In genomic region chr13:75489502-75490263, GRCh38 we compare ENCODE assay signal across 9 cellular contexts. TPM values are rescaled to one million over a fixed set of nuclear protein-coding genes. Genes with fewer than 3 reads are reported as not detected.
DNase-seq lines count a peak whose midpoint lies in the region; ATAC-seq lines count a peak whose summit lies in the region.
"Had no signal": no experiment of that assay in that cellular context is flagged by ENCODE, and none has a peak within 500 bp of the region (broad histone marks: within the 10 kb centered on the region; RNA-seq: fewer than 3 reads in every experiment).

No MANE protein-coding gene starts in this region.

- peak overlapping the region; percentile 33 to 88 (median 72) for H3K4me2 ChIP-seq in BLaER1 treated with 17β-estradiol and CSF1 and Interleukin-3, amounts not matched to agents 10 nM and 100 nM
- H3K4me2 ChIP-seq in neuronal stem cell (ENCODE audit: insufficient read depth, low read length, poor library complexity, severe bottlenecking) = no peak overlapping the region

- DNase-seq in adipocyte (ENCODE audit: low read depth) = peak; percentile 90
- peak; percentile 95 for DNase-seq in renal cortical epithelial cell (ENCODE audit: low read depth)
- DNase-seq in neuronal stem cell (ENCODE audit: low spot score) = no peak
- no peak for DNase-seq in COLO829 (ENCODE audit: low spot score)
- DNase-seq in NCI-H2196 (lab: John Stamatoyannopoulos, UW; ENCODE audit: unreplicated experiment) = no peak

- H3K27ac ChIP-seq in BLaER1 treated with 17β-estradiol and CSF1 and Interleukin-3, amounts not matched to agents 10 nM and 100 nM = peak overlapping the region in 9 of 11 experiments; percentile 48 to 89 (median 85); a peak in 17 of 22 replicates
- no peak overlapping the region for H3K27ac ChIP-seq in neuronal stem cell (replicated peaks; ENCODE audit: low read length)
- H3K27ac ChIP-seq: HL-60 had no signal

- H3K79me1 ChIP-seq in neuronal stem cell (ENCODE audit: low read depth, low read length) = no peaks in the 10 kb centered on the region

- H2AFZ ChIP-seq in neuronal stem cell (ENCODE audit: low read length) = no peak overlapping the region

- H2BK15ac ChIP-seq in neuronal stem cell (ENCODE audit: low read length) = no peak overlapping the region

- no peak overlapping the region for H3K4ac ChIP-seq in neuronal stem cell (ENCODE audit: low read length)

- H2BK5ac ChIP-seq in neuronal stem cell (ENCODE audit: low read length) = no peak overlapping the region

- no peak overlapping the region for H4K91ac ChIP-seq in neuronal stem cell (ENCODE audit: low read depth, low read length, poor library complexity)

- no peaks in the 10 kb centered on the region for H3K27me3 ChIP-seq in BLaER1 treated with 17β-estradiol and CSF1 and Interleukin-3, amounts not matched to agents 10 nM and 100 nM
- no peaks in the 10 kb centered on the region for H3K27me3 ChIP-seq in adipocyte (replicated peaks; ENCODE audit: control insufficient read depth, insufficient read depth, low read length)
- no peaks in the 10 kb centered on the region for H3K27me3 ChIP-seq in neuronal stem cell (ENCODE audit: control insufficient read depth in 3 of 3, insufficient read depth in 3 of 3, low read depth in 1 of 3, low read length in 3 of 3)

- H4K8ac ChIP-seq in neuronal stem cell (ENCODE audit: low read depth, low read length) = no peak overlapping the region

- no peak overlapping the region for H3K18ac ChIP-seq in neuronal stem cell (ENCODE audit: low read length)

- H4K20me1 ChIP-seq in BLaER1 treated with 17β-estradiol and CSF1 and Interleukin-3, amounts not matched to agents 10 nM and 100 nM = no peaks in the 10 kb centered on the region

- no peak overlapping the region for H2BK12ac ChIP-seq in neuronal stem cell (ENCODE audit: low read length)

- H3K23ac ChIP-seq in neuronal stem cell (ENCODE audit: low read depth, low read length, poor library complexity) = no peak overlapping the region

- ATAC-seq in GM19328 (IDR thresholded peaks at IDR 0.05; ENCODE audit: unreplicated experiment) = peak; percentile 79
- peak; percentile 87 for ATAC-seq in HG03135 (IDR thresholded peaks at IDR 0.05; ENCODE audit: unreplicated experiment)

- peak overlapping the region in 1 of 10 experiments; percentile 22; a peak in 4 of 20 replicates for H3K4me3 ChIP-seq in BLaER1 treated with 17β-estradiol and CSF1 and Interleukin-3, amounts not matched to agents 10 nM and 100 nM
- peak overlapping the region; percentile 53 for H3K4me3 ChIP-seq in adipocyte (ENCODE audit: low read length)
- H3K4me3 ChIP-seq in neuronal stem cell (ENCODE audit: low read length in 2 of 2) = no peak overlapping the region

- H3K14ac ChIP-seq in neuronal stem cell (ENCODE audit: low read length) = no peak overlapping the region

- no peak overlapping the region for H2BK120ac ChIP-seq in neuronal stem cell (ENCODE audit: low read depth, low read length)

- peak overlapping the region in 9 of 11 experiments; percentile 1 to 73 (median 66); a peak in 16 of 22 replicates for H3K9ac ChIP-seq in BLaER1 treated with 17β-estradiol and CSF1 and Interleukin-3, amounts not matched to agents 10 nM and 100 nM
- H3K9ac ChIP-seq in adipocyte (ENCODE audit: low read length) (peak overlapping the region; percentile 52), neuronal stem cell (ENCODE audit: low read depth, low read length, poor library complexity) (no peak overlapping the region)

- no peaks in the 10 kb centered on the region for H3K36me3 ChIP-seq in BLaER1 treated with 17β-estradiol and CSF1 and Interleukin-3, amounts not matched to agents 10 nM and 100 nM
- H3K36me3 ChIP-seq in adipocyte (ENCODE audit: control insufficient read depth, insufficient read depth, low read length, severe bottlenecking) = no peaks in the 10 kb centered on the region
- H3K36me3 ChIP-seq in neuronal stem cell (replicated peaks in 1 of 2; ENCODE audit: control insufficient read depth in 2 of 2, insufficient read depth in 2 of 2, low read length in 2 of 2) = no peaks in the 10 kb centered on the region

- no CpG with 5 or more reads among the region's 10 CpGs for WGBS in neuronal stem cell (ENCODE audit: extremely low coverage in 2 of 2, insufficient read length in 2 of 2, insufficient replicate concordance in 1 of 2), 2 donors

- H3K4me1 ChIP-seq in BLaER1 treated with 17β-estradiol and CSF1 and Interleukin-3, amounts not matched to agents 10 nM and 100 nM = peaks cover 35 to 70% (median 55%) of the 10 kb centered on the region in 10 experiments
- H3K4me1 ChIP-seq in adipocyte (ENCODE audit: control insufficient read depth, insufficient read depth, low read length) = peaks cover 26% of the 10 kb centered on the region
- H3K4me1 ChIP-seq in neuronal stem cell (ENCODE audit: control insufficient read depth in 2 of 2, insufficient read depth in 1 of 2, low read depth in 1 of 2, low read length in 2 of 2) = peaks cover 4 to 5% of the 10 kb centered on the region in 2 donors

- no peak overlapping the region for H2AK5ac ChIP-seq in neuronal stem cell (ENCODE audit: low read depth, low read length)

- H3K9me3 ChIP-seq in BLaER1 treated with 17β-estradiol and CSF1 and Interleukin-3, amounts not matched to agents 10 nM and 100 nM (replicated peaks in 1 of 11) = peaks cover 0 to 13% (median 5%) of the 10 kb centered on the region in 11 experiments; a peak in 10 of 22 replicates
- H3K9me3 ChIP-seq in adipocyte (ENCODE audit: control insufficient read depth, low read length) = no peaks in the 10 kb centered on the region
- H3K9me3 ChIP-seq in neuronal stem cell (replicated peaks in 1 of 2; ENCODE audit: control insufficient read depth in 2 of 2, insufficient read depth in 1 of 2, low read depth in 1 of 2, low read length in 2 of 2) = no peaks in the 10 kb centered on the region

RNA-seq across cellular contexts. Expression of gene TBC1D4, which starts 7.7 kb away (rescaled TPM):
- total RNA-seq in renal cortical epithelial cell = 15.1 and 20.1 TPM in 2 replicates
- 10.0 TPM for polyA plus RNA-seq in neuronal stem cell (2013, experiment 1 of 2)
- 11.9 TPM for polyA plus RNA-seq in neuronal stem cell (2013, experiment 2 of 2)

RNA-seq across cellular contexts. Expression of gene COMMD6, which starts 48.0 kb away (rescaled TPM):
- 29.7 and 37.5 TPM in 2 replicates for total RNA-seq in renal cortical epithelial cell
- polyA plus RNA-seq in neuronal stem cell (2013, experiment 1 of 2) = 382 TPM
- polyA plus RNA-seq in neuronal stem cell (2013, experiment 2 of 2) = 387 TPM

RNA-seq across cellular contexts. Expression of gene UCHL3, which starts 59.9 kb away (rescaled TPM):
- 66.5 and 126 TPM in 2 replicates for total RNA-seq in renal cortical epithelial cell
- 36.0 TPM for polyA plus RNA-seq in neuronal stem cell (2013, experiment 1 of 2)
- polyA plus RNA-seq in neuronal stem cell (2013, experiment 2 of 2) = 35.8 TPM

Comparison
In these comparisons a context has a peak if more than half of its experiments do, and no peak if none do; other contexts are left out.
1. DNase-seq: peak in adipocyte (single experiment) and renal cortical epithelial cell (single experiment); none in neuronal stem cell (single experiment), COLO829 (single experiment) and NCI-H2196 (single experiment).